Comparison of ENCODE assay signal across 4 cellular contexts in the genomic region with DNA sequence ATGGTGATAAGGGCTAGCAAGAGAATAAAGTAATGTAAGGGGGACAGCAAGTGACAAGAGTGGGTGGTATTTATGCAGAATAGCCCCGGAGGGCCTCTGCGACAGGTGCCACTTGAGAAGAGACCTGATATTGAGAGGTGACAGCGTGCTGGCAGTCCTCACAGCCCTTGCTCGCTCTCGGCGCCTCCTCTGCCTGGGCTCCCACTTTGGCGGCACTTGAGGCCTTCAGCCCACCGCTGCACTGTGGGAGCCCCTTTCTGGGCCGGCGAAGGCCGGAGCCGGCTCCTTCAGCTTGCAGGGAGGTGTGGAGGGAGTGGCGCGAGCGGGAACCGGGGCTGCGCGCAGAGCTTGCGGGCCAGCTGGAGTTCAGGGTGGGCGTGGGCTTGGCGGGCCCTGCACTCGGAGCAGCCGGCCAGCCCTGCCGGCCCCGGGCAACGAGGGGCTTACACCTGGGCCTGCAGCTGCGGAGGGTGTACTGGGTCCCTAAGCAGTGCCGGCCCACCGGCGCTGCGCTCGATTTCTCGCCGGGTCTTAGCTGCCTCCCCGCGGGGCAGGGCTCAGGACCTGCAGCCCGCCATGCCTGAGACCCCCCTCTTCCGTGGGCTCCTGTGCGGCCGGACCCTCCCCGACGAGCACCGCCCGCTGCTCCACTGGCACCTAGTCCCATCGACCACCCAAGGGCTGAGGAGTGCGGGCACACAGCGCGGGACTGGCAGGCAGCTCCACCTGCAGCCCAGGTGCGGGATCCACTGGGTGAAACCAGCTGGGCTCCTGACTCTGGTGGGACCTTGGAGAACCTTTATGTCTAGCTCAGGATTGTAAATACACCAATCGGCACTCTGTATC. TPM values are rescaled to one million over a fixed set of nuclear protein-coding genes. Genes with fewer than 3 reads are reported as not detected.
"Had no signal": no experiment of that assay in that cellular context is flagged by ENCODE, and none has a peak within 500 bp of the region (broad histone marks: within the 10 kb centered on the region; RNA-seq: fewer than 3 reads in every experiment).

No MANE protein-coding gene starts in this region.

RNA-seq across cellular contexts. Expression of a gene that starts 34.9 kb away (rescaled TPM):
- total RNA-seq: activated CD4-positive, alpha-beta T cell treated with anti-CD3 and anti-CD28 coated beads, Interleukin-2, amount 10 ng/mL, durations not matched to agents 7 days and 5 days; activated CD8-positive, alpha-beta T cell treated with anti-CD3 and anti-CD28 coated beads, Interleukin-2, amount 10 ng/mL, durations not matched to agents 7 days and 5 days; activated T-helper 2 cell treated with anti-CD3 and anti-CD28 coated beads, Interferon-gamma antibody, Interleukin-2, Interleukin-4, amounts not matched to agents 10 μg/mL and 5 μg/mL and 100 μg/mL, durations not matched to agents 14 hours and 24 hours and 36 hours; PC-3 had no signal
